ENCODE assay signal across 9 cellular contexts in genomic region chr1:159944623-159945455, GRCh38. TPM values are rescaled to one million over a fixed set of nuclear protein-coding genes. Genes with fewer than 3 reads are reported as not detected.
DNase-seq lines count a peak whose midpoint lies in the region; ATAC-seq, FAIRE-seq and TF ChIP-seq lines count a peak whose summit lies in the region.
"Had no signal": no experiment of that assay in that cellular context is flagged by ENCODE, and none has a peak within 500 bp of the region (broad histone marks: within the 10 kb centered on the region; RNA-seq: fewer than 3 reads in every experiment).

No MANE protein-coding gene starts in this region.

- H3K36me3 Mint-ChIP-seq in activated CD4-positive, alpha-beta T cell treated with anti-CD3 and anti-CD28 coated beads, Interleukin-2, amount 10 ng/mL, durations not matched to agents 7 days and 5 days (ENCODE audit: low read depth): no peaks in the 10 kb centered on the region
- H3K36me3 Mint-ChIP-seq in activated naive CD8-positive, alpha-beta T cell treated with anti-CD3 and anti-CD28 coated beads, Interleukin-2, amount 10 ng/mL, durations not matched to agents 7 days and 5 days: no peaks in the 10 kb centered on the region

- H3K4me3 ChIP-seq in keratinocyte (ENCODE audit: control insufficient read depth in 2 of 3, extremely low read depth in 1 of 3, insufficient read depth in 2 of 3, low read depth in 1 of 3, low read length in 3 of 3) (peak overlapping the region; percentile 56 to 83 (median 77)), subcutaneous abdominal adipose tissue (ENCODE audit: low read depth in 1 of 5, low read length in 5 of 5) (peak overlapping the region in 4 of 5 donors; percentile 39 to 55 (median 49))

- H4K20me1 ChIP-seq in keratinocyte (ENCODE audit: control insufficient read depth, extremely low read depth, insufficient read depth, low read length): no peaks in the 10 kb centered on the region

- peak overlapping the region; percentile 75 for H3K9ac ChIP-seq in keratinocyte (ENCODE audit: control insufficient read depth, extremely low read depth, insufficient read depth, low read length)
- no peak overlapping the region for H3K9ac ChIP-seq in subcutaneous abdominal adipose tissue (ENCODE audit: low read length in 5 of 5)

- H3K4me1 ChIP-seq in keratinocyte (ENCODE audit: control insufficient read depth, extremely low read depth, insufficient read depth, low read length) (peaks cover 50% of the 10 kb centered on the region), subcutaneous abdominal adipose tissue (ENCODE audit: control insufficient read depth in 5 of 5, insufficient read depth in 5 of 5, low read length in 5 of 5) (peaks cover 0 to 16% (median 13%) of the 10 kb centered on the region in 5 donors)

- peaks cover 4% of the 10 kb centered on the region for H3K9me1 ChIP-seq in keratinocyte (ENCODE audit: control insufficient read depth, extremely low read depth, insufficient read depth, low read length)

- H3K4me2 ChIP-seq in keratinocyte (ENCODE audit: control insufficient read depth, extremely low read depth, insufficient read depth, low read depth, low read length): peak overlapping the region; percentile 92

- ATAC-seq in activated naive CD8-positive, alpha-beta T cell treated with anti-CD3 and anti-CD28 coated beads, Interleukin-2, amount 10 ng/mL, durations not matched to agents 7 days and 5 days (ENCODE audit: low read depth): no peak

- H3K79me2 ChIP-seq in keratinocyte (ENCODE audit: control insufficient read depth, insufficient read depth, low read length): no peaks in the 10 kb centered on the region

- H3K27me3 ChIP-seq in keratinocyte (ENCODE audit: control insufficient read depth, extremely low read depth, insufficient read depth, low read length): no peaks in the 10 kb centered on the region
- peaks cover 12 to 57% (median 34%) of the 10 kb centered on the region in 5 donors for H3K27me3 ChIP-seq in subcutaneous abdominal adipose tissue (ENCODE audit: control insufficient read depth in 5 of 5, insufficient read depth in 4 of 5, low read length in 5 of 5)

- H3K9me3 Mint-ChIP-seq in activated CD4-positive, alpha-beta T cell treated with anti-CD3 and anti-CD28 coated beads, Interleukin-2, amount 10 ng/mL, durations not matched to agents 7 days and 5 days: no peaks in the 10 kb centered on the region
- no peaks in the 10 kb centered on the region for H3K9me3 Mint-ChIP-seq in activated naive CD8-positive, alpha-beta T cell treated with anti-CD3 and anti-CD28 coated beads, Interleukin-2, amount 10 ng/mL, durations not matched to agents 7 days and 5 days

- POLR2A ChIA-PET in activated CD4-positive, alpha-beta T cell treated with anti-CD3 and anti-CD28 coated beads, Interleukin-2, amount 10 ng/mL, durations not matched to agents 7 days and 5 days (lab: Charles Lee): no interaction called here
- POLR2A ChIA-PET in activated naive CD8-positive, alpha-beta T cell treated with anti-CD3 and anti-CD28 coated beads, Interleukin-2, amount 10 ng/mL, durations not matched to agents 7 days and 5 days (lab: Charles Lee): interaction anchor here (1.3 kb wide), 1 partner anchor 101 kb away, joined by 3 read pairs; no protein-coding TSS in a partner anchor

- peak overlapping the region; percentile 49 for H2AFZ ChIP-seq in keratinocyte (ENCODE audit: control insufficient read depth, low read length)

- H3K36me3 ChIP-seq in keratinocyte (ENCODE audit: control insufficient read depth in 2 of 2, extremely low read depth in 1 of 2, insufficient read depth in 2 of 2, low read length in 2 of 2) (no peaks in the 10 kb centered on the region), subcutaneous abdominal adipose tissue (ENCODE audit: control insufficient read depth in 5 of 5, insufficient read depth in 5 of 5, low read length in 5 of 5) (no peaks in the 10 kb centered on the region)

- no peak for DNase-seq in activated CD4-positive, alpha-beta T cell treated with anti-CD3 and anti-CD28 coated beads, Interleukin-2, amount 10 ng/mL, durations not matched to agents 7 days and 5 days
- DNase-seq in activated CD4-positive, alpha-beta T cell treated with anti-CD3 and anti-CD28 coated beads for 4 hours: no peak
- DNase-seq in activated naive CD8-positive, alpha-beta T cell treated with anti-CD3 and anti-CD28 coated beads, Interleukin-2, amount 10 ng/mL, durations not matched to agents 7 days and 5 days: no peak
- no peak for DNase-seq in keratinocyte (ENCODE audit: low read depth, low spot score)
- DNase-seq in globus pallidus (ENCODE audit: low spot score): no peak
- no peak for DNase-seq in epidermal melanocyte (ENCODE audit: insufficient read length, low spot score)
- no peak for DNase-seq in cortex of kidney (lab: John Stamatoyannopoulos, UW)

- H3K9me3 ChIP-seq in keratinocyte (ENCODE audit: control insufficient read depth, low read depth, low read length) (no peaks in the 10 kb centered on the region), subcutaneous abdominal adipose tissue (ENCODE audit: control insufficient read depth in 5 of 5, low read length in 5 of 5) (no peaks in the 10 kb centered on the region)

- CTCF ChIA-PET in activated CD4-positive, alpha-beta T cell treated with anti-CD3 and anti-CD28 coated beads, Interleukin-2, amount 10 ng/mL, durations not matched to agents 7 days and 5 days (lab: Charles Lee): interaction anchor here (0.8 to 2.2 kb wide), 4 partner anchors 9 to 22 kb away, joined by 4 to 8 read pairs (median 4); partner anchors contain the start of gene TAGLN2

- H3K27ac Mint-ChIP-seq in activated CD4-positive, alpha-beta T cell treated with anti-CD3 and anti-CD28 coated beads, Interleukin-2, amount 10 ng/mL, durations not matched to agents 7 days and 5 days: no peak overlapping the region
- peak overlapping the region; percentile 44 for H3K27ac Mint-ChIP-seq in activated naive CD8-positive, alpha-beta T cell treated with anti-CD3 and anti-CD28 coated beads, Interleukin-2, amount 10 ng/mL, durations not matched to agents 7 days and 5 days

- peak overlapping the region; percentile 15 for H3K4me3 Mint-ChIP-seq in activated CD4-positive, alpha-beta T cell treated with anti-CD3 and anti-CD28 coated beads, Interleukin-2, amount 10 ng/mL, durations not matched to agents 7 days and 5 days
- H3K4me3 Mint-ChIP-seq in activated naive CD8-positive, alpha-beta T cell treated with anti-CD3 and anti-CD28 coated beads, Interleukin-2, amount 10 ng/mL, durations not matched to agents 7 days and 5 days: peak overlapping the region; percentile 69

- dilution Hi-C loops in keratinocyte (cut with MboI; ENCODE audit: extremely low pct_ligation_motif_present, low sequenced_read_pairs): no loop called here

- H3K27ac ChIP-seq in keratinocyte (ENCODE audit: control insufficient read depth, insufficient read depth, low read length): peak overlapping the region; percentile 74
- H3K27ac ChIP-seq in subcutaneous abdominal adipose tissue (ENCODE audit: low read depth, low read length): no peak overlapping the region

- FAIRE-seq in keratinocyte (lab: Jason Lieb, UNC): peak; percentile 69
- FAIRE-seq: G401.6 had no signal

- peaks cover 56% of the 10 kb centered on the region for H3K27me3 Mint-ChIP-seq in activated CD4-positive, alpha-beta T cell treated with anti-CD3 and anti-CD28 coated beads, Interleukin-2, amount 10 ng/mL, durations not matched to agents 7 days and 5 days
- H3K27me3 Mint-ChIP-seq in activated naive CD8-positive, alpha-beta T cell treated with anti-CD3 and anti-CD28 coated beads, Interleukin-2, amount 10 ng/mL, durations not matched to agents 7 days and 5 days: peaks cover 51% of the 10 kb centered on the region

- no peak for TF ChIP-seq CTCF in keratinocyte (optimal IDR thresholded peaks at IDR 0.05 in 1 of 3, IDR thresholded peaks at IDR 0.05 in 1 of 3, conservative IDR thresholded peaks at IDR 0.05 in 1 of 3; ENCODE audit: extremely low read depth in 1 of 3, insufficient read depth in 2 of 3, low read length in 3 of 3)

- H3K4me1 Mint-ChIP-seq in activated CD4-positive, alpha-beta T cell treated with anti-CD3 and anti-CD28 coated beads, Interleukin-2, amount 10 ng/mL, durations not matched to agents 7 days and 5 days: peaks cover 12% of the 10 kb centered on the region
- H3K4me1 Mint-ChIP-seq in activated naive CD8-positive, alpha-beta T cell treated with anti-CD3 and anti-CD28 coated beads, Interleukin-2, amount 10 ng/mL, durations not matched to agents 7 days and 5 days: peaks cover 7% of the 10 kb centered on the region

RNA-seq across cellular contexts. Expression of gene IGSF9, which starts 0.6 kb away (rescaled TPM):
- total RNA-seq in activated CD4-positive, alpha-beta T cell treated with anti-CD3 and anti-CD28 coated beads, Interleukin-2, amount 10 ng/mL, durations not matched to agents 7 days and 5 days: not detected
- not detected for total RNA-seq in activated naive CD8-positive, alpha-beta T cell treated with anti-CD3 and anti-CD28 coated beads, Interleukin-2, amount 10 ng/mL, durations not matched to agents 7 days and 5 days
- 4.2 to 6.0 TPM (median 5.8 TPM) in 3 replicates for polyA plus RNA-seq in keratinocyte
- polyA plus RNA-seq in keratinocyte (2011; ENCODE audit: low read depth): 5.5 TPM
- polyA plus RNA-seq in keratinocyte (2011; cell fraction: cytosol; rRNA removed): 1.5 and 2.8 TPM in 2 replicates
- polyA plus RNA-seq in keratinocyte (2011; cell fraction: nucleus; rRNA removed): 16.7 and 20.7 TPM in 2 replicates
- polyA plus RNA-seq in keratinocyte (2012; ENCODE audit: low replicate concordance): 6.9 and 11.6 TPM in 2 replicates
- 5.0 to 11.5 TPM (median 5.9 TPM) in 3 replicates for polyA minus RNA-seq in keratinocyte
- 5.8 TPM for polyA minus RNA-seq in keratinocyte (2011; cell fraction: cytosol; rRNA and poly(A)+ RNA removed)
- polyA minus RNA-seq in keratinocyte (2011; cell fraction: nucleus; rRNA and poly(A)+ RNA removed): 13.3 and 13.9 TPM in 2 replicates

RNA-seq across cellular contexts. Expression of gene SLAMF9, which starts 9.2 kb away (rescaled TPM):
- total RNA-seq in activated CD4-positive, alpha-beta T cell treated with anti-CD3 and anti-CD28 coated beads, Interleukin-2, amount 10 ng/mL, durations not matched to agents 7 days and 5 days: not detected
- not detected for total RNA-seq in activated naive CD8-positive, alpha-beta T cell treated with anti-CD3 and anti-CD28 coated beads, Interleukin-2, amount 10 ng/mL, durations not matched to agents 7 days and 5 days
- 0.31 to 0.57 TPM (median 0.41 TPM) in 3 replicates for polyA plus RNA-seq in keratinocyte
- not detected for polyA plus RNA-seq in keratinocyte (2011; ENCODE audit: low read depth)
- polyA plus RNA-seq in keratinocyte (2011; cell fraction: cytosol; rRNA removed): 0.30 and 0.38 TPM in 2 replicates
- not detected in 2 replicates for polyA plus RNA-seq in keratinocyte (2011; cell fraction: nucleus; rRNA removed)
- 0.42 and 0.47 TPM in 2 replicates for polyA plus RNA-seq in keratinocyte (2012; ENCODE audit: low replicate concordance)
- polyA minus RNA-seq in keratinocyte: 0.30 TPM in 1 of 3 replicates, not detected in the others
- polyA minus RNA-seq in keratinocyte (2011; cell fraction: cytosol; rRNA and poly(A)+ RNA removed): not detected
- not detected in 2 replicates for polyA minus RNA-seq in keratinocyte (2011; cell fraction: nucleus; rRNA and poly(A)+ RNA removed)

RNA-seq across cellular contexts. Expression of gene TAGLN2, which starts 19.5 kb away (rescaled TPM):
- total RNA-seq in activated CD4-positive, alpha-beta T cell treated with anti-CD3 and anti-CD28 coated beads, Interleukin-2, amount 10 ng/mL, durations not matched to agents 7 days and 5 days: 100 to 1,000 TPM; 429 to 461 TPM
- 100 to 1,000 TPM; 384 to 388 TPM for total RNA-seq in activated naive CD8-positive, alpha-beta T cell treated with anti-CD3 and anti-CD28 coated beads, Interleukin-2, amount 10 ng/mL, durations not matched to agents 7 days and 5 days
- 678 to 787 TPM (median 709 TPM) in 3 replicates for polyA plus RNA-seq in keratinocyte
- polyA plus RNA-seq in keratinocyte (2011; ENCODE audit: low read depth): 1,035 TPM
- 759 and 902 TPM in 2 replicates for polyA plus RNA-seq in keratinocyte (2011; cell fraction: cytosol; rRNA removed)
- 491 and 579 TPM in 2 replicates for polyA plus RNA-seq in keratinocyte (2011; cell fraction: nucleus; rRNA removed)
- 585 and 747 TPM in 2 replicates for polyA plus RNA-seq in keratinocyte (2012; ENCODE audit: low replicate concordance)
- polyA minus RNA-seq in keratinocyte: 343 to 569 TPM (median 417 TPM) in 3 replicates
- polyA minus RNA-seq in keratinocyte (2011; cell fraction: cytosol; rRNA and poly(A)+ RNA removed): 337 TPM
- polyA minus RNA-seq in keratinocyte (2011; cell fraction: nucleus; rRNA and poly(A)+ RNA removed): 126 and 127 TPM in 2 replicates

RNA-seq across cellular contexts. Expression of gene CFAP45, which starts 44.9 kb away (rescaled TPM):
- under 1 TPM; 0.25 to 0.37 TPM for total RNA-seq in activated CD4-positive, alpha-beta T cell treated with anti-CD3 and anti-CD28 coated beads, Interleukin-2, amount 10 ng/mL, durations not matched to agents 7 days and 5 days
- total RNA-seq in activated naive CD8-positive, alpha-beta T cell treated with anti-CD3 and anti-CD28 coated beads, Interleukin-2, amount 10 ng/mL, durations not matched to agents 7 days and 5 days: 1 to 10 TPM; 1.3 to 1.6 TPM
- polyA plus RNA-seq in keratinocyte: 0.82 to 3.0 TPM (median 2.3 TPM) in 3 replicates
- polyA plus RNA-seq in keratinocyte (2011; ENCODE audit: low read depth): 2.4 TPM
- polyA plus RNA-seq in keratinocyte (2011; cell fraction: cytosol; rRNA removed): 1.1 and 2.6 TPM in 2 replicates
- 0.83 and 0.87 TPM in 2 replicates for polyA plus RNA-seq in keratinocyte (2011; cell fraction: nucleus; rRNA removed)
- polyA plus RNA-seq in keratinocyte (2012; ENCODE audit: low replicate concordance): 3.2 and 4.1 TPM in 2 replicates
- 0.42 TPM in 1 of 3 replicates, not detected in the others for polyA minus RNA-seq in keratinocyte
- polyA minus RNA-seq in keratinocyte (2011; cell fraction: cytosol; rRNA and poly(A)+ RNA removed): not detected
- polyA minus RNA-seq in keratinocyte (2011; cell fraction: nucleus; rRNA and poly(A)+ RNA removed): 0.39 TPM in 1 of 2 replicates, not detected in the other
